ENCODE assay signal across 31 cellular contexts in the genomic region with DNA sequence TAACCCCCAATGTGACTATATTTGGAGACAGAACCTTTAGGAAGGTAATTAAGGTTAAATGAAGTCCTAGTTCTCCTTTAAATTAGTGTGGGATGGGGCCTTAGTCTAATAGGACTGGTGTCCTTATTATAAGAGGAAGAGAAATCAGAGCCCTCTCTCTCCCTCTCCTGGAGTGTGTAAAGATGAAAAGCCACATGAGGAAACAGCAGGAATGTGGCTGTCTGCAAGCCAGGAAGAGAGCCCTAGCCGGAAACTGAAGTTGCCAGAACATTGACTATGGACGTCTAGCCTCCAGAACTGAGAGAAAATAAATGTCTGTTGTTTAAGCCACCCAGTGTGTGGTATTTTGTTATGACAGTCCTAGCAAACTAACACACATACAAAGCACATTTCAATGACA.
DNase-seq lines count a peak whose midpoint lies in the region; ATAC-seq, FAIRE-seq and TF ChIP-seq lines count a peak whose summit lies in the region.
"Had no signal": no experiment of that assay in that cellular context is flagged by ENCODE, and none has a peak within 500 bp of the region (broad histone marks: within the 10 kb centered on the region; RNA-seq: fewer than 3 reads in every experiment).

No MANE protein-coding gene starts in this region.

- H3K4me3 ChIP-seq in astrocyte (ENCODE audit: insufficient read depth, low read depth, low read length) (no peak overlapping the region), smooth muscle cell (no peak overlapping the region)
- H3K4me3 ChIP-seq: gastrocnemius medialis, hepatocyte, pancreas, PC-9, suprapubic skin had no signal

- H3K4me3 Mint-ChIP-seq in astrocyte (ENCODE audit: unreplicated experiment) = no peak overlapping the region
- H3K4me3 Mint-ChIP-seq: activated CD4-positive, alpha-beta memory T cell treated with anti-CD3 and anti-CD28 coated beads for 36 hours; activated T-cell treated with anti-CD3 and anti-CD28 coated beads, Interleukin-2, amount 50 U/mL, for 72 hours; CD4-positive, alpha-beta memory T cell; H9; T-helper 17 cell had no signal

- no peaks in the 10 kb centered on the region for H3K79me2 ChIP-seq in astrocyte (ENCODE audit: insufficient read depth, low read length)
- no peaks in the 10 kb centered on the region for H3K79me2 ChIP-seq in smooth muscle cell (ENCODE audit: low read depth)
- H3K79me2 ChIP-seq: hepatocyte had no signal

- no peak overlapping the region for H2AFZ ChIP-seq in astrocyte (ENCODE audit: low read depth, low read length)
- H2AFZ ChIP-seq in smooth muscle cell (ENCODE audit: low read depth) = no peak overlapping the region
- H2AFZ ChIP-seq: hepatocyte, PC-9 had no signal

- H3K9me3 Mint-ChIP-seq in astrocyte (ENCODE audit: unreplicated experiment) = peaks cover 1% of the 10 kb centered on the region
- H3K9me3 Mint-ChIP-seq: activated CD4-positive, alpha-beta memory T cell treated with anti-CD3 and anti-CD28 coated beads for 36 hours; activated T-cell treated with anti-CD3 and anti-CD28 coated beads, Interleukin-2, amount 50 U/mL, for 72 hours; H9 had no signal

- H3K9ac ChIP-seq in astrocyte (ENCODE audit: low read length) (no peak overlapping the region), smooth muscle cell (ENCODE audit: low read depth) (no peak overlapping the region)

- H4K20me1 ChIP-seq in astrocyte (ENCODE audit: insufficient read depth, low read length) = no peaks in the 10 kb centered on the region
- no peaks in the 10 kb centered on the region for H4K20me1 ChIP-seq in smooth muscle cell (ENCODE audit: low read depth)

- H3K36me3 ChIP-seq in astrocyte (ENCODE audit: insufficient read depth, low read length) (no peaks in the 10 kb centered on the region), smooth muscle cell (ENCODE audit: low read depth) (no peaks in the 10 kb centered on the region)
- H3K36me3 ChIP-seq: gastrocnemius medialis, pancreas, suprapubic skin had no signal

- TF ChIP-seq CTCF in astrocyte (IDR thresholded peaks at IDR 0.05; ENCODE audit: insufficient read depth, low read depth, low read length) = no peak
- no peak for TF ChIP-seq CTCF in smooth muscle cell (IDR thresholded peaks at IDR 0.05; ENCODE audit: borderline replicate concordance, insufficient read depth, poor library complexity, severe bottlenecking)

- DNase-seq in GM03348 (ENCODE audit: low spot score) = peak; percentile 41
- no peak for DNase-seq in astrocyte (ENCODE audit: low read depth)
- peak; percentile 51 for DNase-seq in fibroblast of peridontal ligament (ENCODE audit: extremely low read depth)
- peak; percentile 4 for DNase-seq in renal cortical epithelial cell (ENCODE audit: low read depth)
- no peak for DNase-seq in epidermal melanocyte (ENCODE audit: insufficient read length, low spot score)
- DNase-seq in activated gamma-delta T cell (lab: John Stamatoyannopoulos, UW) = no peak
- no peak for DNase-seq in smooth muscle cell (lab: John Stamatoyannopoulos, UW; ENCODE audit: unreplicated experiment)
- DNase-seq: activated CD4-positive, alpha-beta memory T cell treated with anti-CD3 and anti-CD28 coated beads for 36 hours; activated CD4-positive, CD25-positive, alpha-beta regulatory T cell treated with anti-CD3 and anti-CD28 coated beads, Interleukin-2, amount 50 U/mL, for 72 hours; activated naive CD4-positive, alpha-beta T cell; activated T-cell treated with anti-CD3 and anti-CD28 coated beads, Interleukin-2, amount 50 U/mL, for 72 hours; AML-193; CD4-positive, alpha-beta memory T cell; erythroblast; H9; KBM-7; mammary epithelial cell; MM.1S; NCI-H2029 treated with DMSO at 0.1 percent for 48 hours; NCI-H526 treated with DMSO at 0.1 percent for 48 hours; pancreas; PC-9; SHP77; small intestine; stimulated activated naive CD4-positive, alpha-beta T cell treated with Interleukin-2 at 50 U/mL for 16 hours; T-helper 17 cell had no signal

- H3F3A ChIP-seq in smooth muscle cell (ENCODE audit: low read depth) = no peaks in the 10 kb centered on the region

- H3K27me3 ChIP-seq in astrocyte (ENCODE audit: insufficient read depth, low read length) (no peaks in the 10 kb centered on the region), smooth muscle cell (ENCODE audit: low read depth) (no peaks in the 10 kb centered on the region)
- H3K27me3 ChIP-seq: gastrocnemius medialis, hepatocyte, pancreas, suprapubic skin had no signal

- FAIRE-seq in astrocyte (lab: Jason Lieb, UNC) = no peak
- FAIRE-seq: GM12891, pancreas, small intestine had no signal

- H3K27ac ChIP-seq in astrocyte (ENCODE audit: low read depth, low read length) = no peak overlapping the region
- no peak overlapping the region for H3K27ac ChIP-seq in smooth muscle cell (ENCODE audit: low read depth)
- H3K27ac ChIP-seq: gastrocnemius medialis, hepatocyte, pancreas, PC-9, suprapubic skin had no signal

- peaks cover 26% of the 10 kb centered on the region for H3K4me1 ChIP-seq in astrocyte (ENCODE audit: insufficient read depth, low read length)
- H3K4me1 ChIP-seq in smooth muscle cell (ENCODE audit: low read depth) = no peaks in the 10 kb centered on the region
- H3K4me1 ChIP-seq: gastrocnemius medialis, pancreas, suprapubic skin had no signal

- peaks cover 26% of the 10 kb centered on the region for H3K4me1 Mint-ChIP-seq in astrocyte (ENCODE audit: low read depth, unreplicated experiment)
- H3K4me1 Mint-ChIP-seq: CD4-positive, alpha-beta memory T cell; H9; T-helper 17 cell had no signal

- peak overlapping the region; percentile 18 for H3K27ac Mint-ChIP-seq in astrocyte (ENCODE audit: unreplicated experiment)
- H3K27ac Mint-ChIP-seq: activated CD4-positive, alpha-beta memory T cell treated with anti-CD3 and anti-CD28 coated beads for 36 hours; activated T-cell treated with anti-CD3 and anti-CD28 coated beads, Interleukin-2, amount 50 U/mL, for 72 hours; CD4-positive, alpha-beta memory T cell; H9; T-helper 17 cell had no signal

- no peaks in the 10 kb centered on the region for H3K36me3 Mint-ChIP-seq in astrocyte (ENCODE audit: low read depth, unreplicated experiment)
- H3K36me3 Mint-ChIP-seq: activated CD4-positive, alpha-beta memory T cell treated with anti-CD3 and anti-CD28 coated beads for 36 hours; CD4-positive, alpha-beta memory T cell had no signal

- peaks cover 2% of the 10 kb centered on the region for H3K27me3 Mint-ChIP-seq in astrocyte (ENCODE audit: low read depth, unreplicated experiment)
- H3K27me3 Mint-ChIP-seq: T-helper 17 cell had no signal

- H3K4me2 ChIP-seq in astrocyte (ENCODE audit: low read length) (no peak overlapping the region), smooth muscle cell (no peak overlapping the region)
- H3K4me2 ChIP-seq: hepatocyte, PC-9 had no signal

- ATAC-seq in GM18519 (IDR thresholded peaks at IDR 0.05; ENCODE audit: low FRiP score, unreplicated experiment) = no peak
- ATAC-seq: activated T-cell treated with anti-CD3 and anti-CD28 coated beads, Interleukin-2, amount 50 U/mL, for 72 hours; gastrocnemius medialis; pancreas; T-helper 17 cell had no signal

- H3K9me3 ChIP-seq in astrocyte (ENCODE audit: insufficient read depth, low read depth, low read length) = no peaks in the 10 kb centered on the region
- no peaks in the 10 kb centered on the region for H3K9me3 ChIP-seq in smooth muscle cell (replicated peaks; ENCODE audit: low read depth)
- H3K9me3 ChIP-seq: gastrocnemius medialis, pancreas, suprapubic skin had no signal

- no CpG with 5 or more reads among the region's 2 CpGs for WGBS in smooth muscle cell (ENCODE audit: low lambda C conversion rate)

Comparison
In these comparisons a context has a peak if more than half of its experiments do, and no peak if none do; other contexts are left out.
1. DNase-seq: peak in GM03348 (single experiment), fibroblast of peridontal ligament (single experiment) and renal cortical epithelial cell (single experiment); none in astrocyte (single experiment), epidermal melanocyte (single experiment), activated gamma-delta T cell (single experiment) and smooth muscle cell (single experiment).